In genomic region chr17:63096426-63096825, GRCh38 we compare ENCODE assay signal across 36 cellular contexts.
DNase-seq lines count a peak whose midpoint lies in the region; ATAC-seq and TF ChIP-seq lines count a peak whose summit lies in the region.
"Had no signal": no experiment of that assay in that cellular context is flagged by ENCODE, and none has a peak within 500 bp of the region (broad histone marks: within the 10 kb centered on the region; RNA-seq: fewer than 3 reads in every experiment).

No MANE protein-coding gene starts in this region.

- dilution Hi-C loops in IMR-90 (cut with HindIII; ENCODE audit: low sequenced_read_pairs, unreplicated experiment) = no loop called here

- CTCF ChIA-PET in BJ (lab: Yijun Ruan, JAX) (interaction anchor here (0.6 to 0.9 kb wide), 2 partner anchors 10 to 13 kb away, joined by 3 read pairs; no protein-coding TSS in a partner anchor), IMR-90 (lab: Yijun Ruan, JAX) (interaction anchor here (1.0 kb wide), 1 partner anchor 310 kb away, joined by 3 read pairs; no protein-coding TSS in a partner anchor)

- no peak overlapping the region for H3K56ac ChIP-seq in IMR-90 (ENCODE audit: extremely low read depth, insufficient read depth, low read length)

- H3K27ac ChIP-seq in IMR-90 (ENCODE audit: insufficient read depth, low read length) (no peak overlapping the region), mesenchymal stem cell (ENCODE audit: low read length, poor library complexity, severe bottlenecking) (no peak overlapping the region), body of pancreas (no peak overlapping the region)
- H3K27ac ChIP-seq: adrenal gland, C4-2B, cardiac muscle cell, gastroesophageal sphincter, hepatocyte, psoas muscle, tibial nerve had no signal

- no peak overlapping the region for H2AK9ac ChIP-seq in IMR-90 (replicated peaks; ENCODE audit: low read depth, low read length, poor library complexity)

- H3K9me3 ChIP-seq in IMR-90 (ENCODE audit: control insufficient read depth, insufficient read depth, low read length) (no peaks in the 10 kb centered on the region), mesenchymal stem cell (ENCODE audit: control insufficient read depth, low read length) (no peaks in the 10 kb centered on the region), body of pancreas (no peaks in the 10 kb centered on the region)
- H3K9me3 ChIP-seq: adrenal gland, gastroesophageal sphincter, mucosa of descending colon, psoas muscle had no signal

- intact Hi-C loops in IMR-90 (cut with micrococcal nuclease) (loop anchor here (5.0 kb wide), 1 partner anchor 311 kb away; no protein-coding TSS in a partner anchor), body of pancreas (cut with DNase I) (no loop called here)

- H3K14ac ChIP-seq in IMR-90 (replicated peaks; ENCODE audit: low read depth, low read length) = no peak overlapping the region
- no peak overlapping the region for H3K14ac ChIP-seq in mesenchymal stem cell (ENCODE audit: low read length in 2 of 2)

- H2BK15ac ChIP-seq in IMR-90 (ENCODE audit: low read depth, low read length) (no peak overlapping the region), mesenchymal stem cell (ENCODE audit: low read depth, poor library complexity, severe bottlenecking) (no peak overlapping the region)

- 0 out of 2 replicates have a peak overlapping the region, but pooled peaks have one; percentile 22 for H2BK20ac ChIP-seq in IMR-90 (ENCODE audit: low read depth, low read length)

- DNase-seq in BJ (ENCODE audit: low read depth) (peak; percentile 33), IMR-90 (peak; percentile 88), dedifferentiated amniotic fluid mesenchymal stem cell (ENCODE audit: extremely low spot score) (peak; percentile 15), mesenchymal stem cell (peak; percentile 71), body of pancreas (no peak), epidermal melanocyte (ENCODE audit: insufficient read length, low spot score) (no peak), kidney tubule cell (ENCODE audit: low spot score) (no peak), C1 segment of cervical spinal cord (lab: John Stamatoyannopoulos, UW) (no peak)
- DNase-seq: activated CD4-positive, alpha-beta T cell treated with anti-CD3 and anti-CD28 coated beads, Interleukin-2, amount 50 U/mL, for 48 hours; activated CD4-positive, CD25-positive, alpha-beta regulatory T cell treated with anti-CD3 and anti-CD28 coated beads, Interleukin-2, amount 50 U/mL, for 72 hours; activated naive CD4-positive, alpha-beta T cell treated with Interleukin-2 at 50 U/mL for 16 hours; activated T-cell treated with anti-CD3 and anti-CD28 coated beads, Interleukin-2, amount 50 U/mL, for 72 hours; adrenal gland; COR-L47; DMS53; effector CD8-positive, alpha-beta T cell; GF-D8; GOT3; left cardiac atrium; mucosa of descending colon; natural killer cell; NCI-H1105 treated with DMSO at 0.1 percent for 48 hours; NCI-H2029; NCI-H524 treated with DMSO at 0.1 percent for 48 hours; NK-92 treated with Interleukin-12 subunit alpha and Interleukin-12 subunit beta, amount 100 ng/mL, for 24 hours; nucleus accumbens; psoas muscle; stimulated activated CD4-positive, alpha-beta T cell treated with anti-CD3 and anti-CD28 coated beads, Interleukin-4, amount 100 ng/mL, for 4 hours had no signal

- H2AK5ac ChIP-seq in IMR-90 (ENCODE audit: low read depth, low read length) (no peak overlapping the region), mesenchymal stem cell (ENCODE audit: low read length, severe bottlenecking) (no peak overlapping the region)

- H3K27me3 ChIP-seq in BJ (ENCODE audit: control insufficient read depth, insufficient read depth, low read length) (no peaks in the 10 kb centered on the region), IMR-90 (ENCODE audit: control insufficient read depth, insufficient read depth, low read length) (no peaks in the 10 kb centered on the region), mesenchymal stem cell (ENCODE audit: control insufficient read depth in 1 of 2, insufficient read depth in 1 of 2, low read length in 2 of 2) (no peaks in the 10 kb centered on the region), body of pancreas (no peaks in the 10 kb centered on the region)
- H3K27me3 ChIP-seq: adrenal gland, cardiac muscle cell, gastroesophageal sphincter, hepatocyte, tibial nerve had no signal

- H2BK120ac ChIP-seq in IMR-90 (ENCODE audit: low read depth, low read length) (peak overlapping the region; percentile 35; the same call in 1 of the 2 replicates), mesenchymal stem cell (ENCODE audit: low read depth, low read length) (no peak overlapping the region)

- H3K79me1 ChIP-seq in IMR-90 (ENCODE audit: low read depth in 1 of 2, low read length in 2 of 2) = peaks cover 30 to 53% of the 10 kb centered on the region in 2 experiments
- peaks cover 13% of the 10 kb centered on the region for H3K79me1 ChIP-seq in mesenchymal stem cell (replicated peaks; ENCODE audit: low read length, poor library complexity, severe bottlenecking)

- H3K18ac ChIP-seq in IMR-90 (ENCODE audit: low read depth, low read length) (no peak overlapping the region; the same call in 1 of the 2 replicates), mesenchymal stem cell (ENCODE audit: low read depth in 1 of 2, low read length in 2 of 2) (no peak overlapping the region)

- peak overlapping the region; percentile 94 for H2BK5ac ChIP-seq in IMR-90 (ENCODE audit: low read depth, low read length, poor library complexity, severe bottlenecking)
- H2BK5ac ChIP-seq in mesenchymal stem cell (ENCODE audit: low read depth, low read length, poor library complexity, severe bottlenecking) = no peak overlapping the region

- H3K4me3 ChIP-seq in BJ (ENCODE audit: low read depth, low read length) (no peak overlapping the region), IMR-90 (ENCODE audit: insufficient read depth, low read depth, low read length) (no peak overlapping the region), mesenchymal stem cell (ENCODE audit: insufficient read depth in 1 of 2, low read depth in 1 of 2, low read length in 2 of 2) (no peak overlapping the region), body of pancreas (no peak overlapping the region)
- H3K4me3 ChIP-seq: adrenal gland, cardiac muscle cell, gastroesophageal sphincter, hepatocyte, K562, lung, mucosa of descending colon, psoas muscle, tibial nerve had no signal

- in situ Hi-C loops in IMR-90 (cut with MboI; ENCODE audit: low sequenced_read_pairs) = no loop called here

- H2AFZ ChIP-seq in IMR-90 (replicated peaks; ENCODE audit: low read length, poor library complexity) = no peak overlapping the region
- no peak overlapping the region for H2AFZ ChIP-seq in mesenchymal stem cell (ENCODE audit: low read depth, low read length)
- H2AFZ ChIP-seq: hepatocyte had no signal

- ATAC-seq in IMR-90 (ENCODE audit: low read depth) (peak; percentile 81), body of pancreas (no peak)
- ATAC-seq: activated T-cell treated with anti-CD3 and anti-CD28 coated beads, Interleukin-2, amount 50 U/mL, for 72 hours; gastroesophageal sphincter; K562; left cardiac atrium; mucosa of descending colon; natural killer cell; psoas muscle; sciatic nerve had no signal

- TF ChIP-seq POLR2A in IMR-90 (IDR thresholded peaks at IDR 0.05; ENCODE audit: low read depth, low read length) (no peak), body of pancreas (IDR thresholded peaks at IDR 0.05) (no peak)

- no peak overlapping the region for H2BK12ac ChIP-seq in mesenchymal stem cell (ENCODE audit: low read length in 2 of 2)

- H3K36me3 ChIP-seq in BJ (ENCODE audit: control insufficient read depth, insufficient read depth, low read length) (no peaks in the 10 kb centered on the region), IMR-90 (ENCODE audit: control insufficient read depth, insufficient read depth, low read length) (0 out of 2 replicates have a peak, but pooled peaks cover 1% of the 10 kb centered on the region), mesenchymal stem cell (ENCODE audit: control insufficient read depth in 1 of 2, insufficient read depth in 2 of 2, low read depth in 1 of 2, low read length in 2 of 2) (peaks cover 0 to 5% of the 10 kb centered on the region in 2 experiments), body of pancreas (replicated peaks in 1 of 2; ENCODE audit: insufficient read depth in 1 of 2, low read depth in 2 of 2) (no peaks in the 10 kb centered on the region)
- H3K36me3 ChIP-seq: adrenal gland, gastroesophageal sphincter, tibial nerve had no signal

- no CpG with 5 or more reads among the region's 5 CpGs for WGBS in IMR-90 (ENCODE audit: extremely low coverage in 2 of 2, insufficient read length in 1 of 2), 2 experiments
- WGBS in mesenchymal stem cell = 47% methylated on average over 3 of the region's 5 CpGs
- 86 to 91% methylated on average over 5 of the region's 5 CpGs for WGBS in body of pancreas, 2 donors

- H3K4ac ChIP-seq in IMR-90 (ENCODE audit: low read depth, low read length) (no peak overlapping the region), mesenchymal stem cell (ENCODE audit: low read depth in 1 of 2, low read length in 2 of 2) (no peak overlapping the region)

- H4K20me1 ChIP-seq in IMR-90 (ENCODE audit: insufficient read depth, low read length) = peaks cover 21% of the 10 kb centered on the region

- H4K91ac ChIP-seq in IMR-90 (ENCODE audit: insufficient read depth, low read depth, low read length) = no peak overlapping the region
- H4K91ac ChIP-seq in mesenchymal stem cell (ENCODE audit: low read length) = no peak overlapping the region

- H3K4me1 ChIP-seq in IMR-90 (ENCODE audit: control insufficient read depth, insufficient read depth, low read length) = peaks cover 6% of the 10 kb centered on the region
- H3K4me1 ChIP-seq in mesenchymal stem cell (ENCODE audit: control insufficient read depth, insufficient read depth, low read depth, low read length) = no peaks in the 10 kb centered on the region
- no peaks in the 10 kb centered on the region for H3K4me1 ChIP-seq in body of pancreas
- H3K4me1 ChIP-seq: adrenal gland, psoas muscle had no signal

- H3K23ac ChIP-seq in IMR-90 (ENCODE audit: low read depth, low read length) (no peak overlapping the region; the same call in 1 of the 2 replicates), mesenchymal stem cell (ENCODE audit: low read length in 2 of 2) (no peak overlapping the region)

- peak overlapping the region in 1 of 2 experiments; percentile 70; a peak in 1 of 4 replicates for H4K8ac ChIP-seq in IMR-90 (ENCODE audit: low read depth in 2 of 2, low read length in 2 of 2)
- no peak overlapping the region for H4K8ac ChIP-seq in mesenchymal stem cell (ENCODE audit: low read length)

- POLR2A ChIA-PET in BJ (lab: Charles Lee) = no interaction called here
- POLR2A ChIA-PET in IMR-90 (lab: Charles Lee; ENCODE audit: unreplicated experiment) = no interaction called here

- H4K5ac ChIP-seq in IMR-90 (ENCODE audit: low read depth, low read length) = no peak overlapping the region

- H3K9ac ChIP-seq in IMR-90 (ENCODE audit: low read depth, low read length) (no peak overlapping the region), mesenchymal stem cell (ENCODE audit: low read length) (no peak overlapping the region)

- TF ChIP-seq CTCF in BJ (IDR thresholded peaks at IDR 0.05; ENCODE audit: insufficient read depth, low read depth, low read length) (no peak), IMR-90 (conservative IDR thresholded peaks at IDR 0.05; ENCODE audit: low read depth, low read length) (no peak), body of pancreas (IDR thresholded peaks at IDR 0.05) (no peak)

- H3K4me2 ChIP-seq in IMR-90 (ENCODE audit: low read depth, low read length) = peak overlapping the region; percentile 76; the same call in 1 of the 2 replicates
- no peak overlapping the region for H3K4me2 ChIP-seq in mesenchymal stem cell (ENCODE audit: low read length, poor library complexity, severe bottlenecking)
- H3K4me2 ChIP-seq: hepatocyte had no signal

- BruUV-seq in IMR-90 (replicated peaks; lab: Mats Ljungman, UMichigan) = no TSS peak

- peaks cover 10% of the 10 kb centered on the region for H3K9me1 ChIP-seq in IMR-90 (ENCODE audit: insufficient read depth, low read length)

- no peak for TF ChIP-seq RAD21 in IMR-90 (IDR thresholded peaks at IDR 0.05; ENCODE audit: low read length)

Comparison
In these comparisons a context has a peak if more than half of its experiments do, and no peak if none do; other contexts are left out.
1. DNase-seq: peak in BJ (single experiment), IMR-90 (single experiment), dedifferentiated amniotic fluid mesenchymal stem cell (single experiment) and mesenchymal stem cell (single experiment); none in body of pancreas (0 of 4), epidermal melanocyte (single experiment), kidney tubule cell (single experiment) and C1 segment of cervical spinal cord (0 of 14).